Comparison of ENCODE assay signal across 18 cellular contexts in genomic region chr1:172381981-172382380, GRCh38. TPM values are rescaled to one million over a fixed set of nuclear protein-coding genes. Genes with fewer than 3 reads are reported as not detected.
DNase-seq lines count a peak whose midpoint lies in the region; ATAC-seq, FAIRE-seq and TF ChIP-seq lines count a peak whose summit lies in the region.
"Had no signal": no experiment of that assay in that cellular context is flagged by ENCODE, and none has a peak within 500 bp of the region (broad histone marks: within the 10 kb centered on the region; RNA-seq: fewer than 3 reads in every experiment).

No MANE protein-coding gene starts in this region.

- BruUV-seq in Panc1 (replicated peaks; lab: Mats Ljungman, UMichigan), result no TSS peak
- BruUV-seq in endothelial cell of umbilical vein (replicated peaks; lab: Mats Ljungman, UMichigan), result no TSS peak

- DNase-seq in GM12891 (ENCODE audit: insufficient read length, low spot score) (no peak), Panc1 (ENCODE audit: low read depth, low spot score) (no peak), endothelial cell of umbilical vein (ENCODE audit: low read depth, low spot score) (peak; percentile 29), osteocyte (ENCODE audit: extremely low spot score, unreplicated experiment) (no peak), omental fat pad (ENCODE audit: low spot score) (no peak), RPMI8226 (no peak)
- DNase-seq: caudate nucleus, endodermal cell, foreskin keratinocyte, KG1, NCI-H1417, Right ventricle myocardium superior, spleen, stomach had no signal

- POLR2A ChIA-PET in Panc1 (lab: Charles Lee) (no interaction called here), endothelial cell of umbilical vein (lab: Charles Lee) (no interaction called here)

- H3K27me3 Mint-ChIP-seq in osteocyte (ENCODE audit: unreplicated experiment), result no peaks in the 10 kb centered on the region

- peaks cover 72% of the 10 kb centered on the region for H3K4me1 Mint-ChIP-seq in osteocyte (ENCODE audit: unreplicated experiment)

- H2AFZ ChIP-seq in endothelial cell of umbilical vein (ENCODE audit: low read depth, low read length), result peak overlapping the region; percentile 72

- H3K9me3 ChIP-seq in Panc1 (ENCODE audit: control insufficient read depth, insufficient read depth, low read depth, low read length), result no peaks in the 10 kb centered on the region
- H3K9me3 ChIP-seq in endothelial cell of umbilical vein (replicated peaks; ENCODE audit: control insufficient read depth, insufficient read depth, low read length), result no peaks in the 10 kb centered on the region
- H3K9me3 ChIP-seq: spleen, stomach had no signal

- H3K4me1 ChIP-seq in Panc1 (ENCODE audit: control insufficient read depth, insufficient read depth, low read length) (peaks cover 35% of the 10 kb centered on the region), endothelial cell of umbilical vein (ENCODE audit: control insufficient read depth, extremely low read depth, insufficient read depth, low read length) (peaks cover 39% of the 10 kb centered on the region)
- H3K4me1 ChIP-seq: foreskin keratinocyte, stomach had no signal

- H3K36me3 ChIP-seq in Panc1 (ENCODE audit: control insufficient read depth, insufficient read depth, low read length) (no peaks in the 10 kb centered on the region), endothelial cell of umbilical vein (ENCODE audit: control insufficient read depth in 2 of 2, extremely low read depth in 1 of 2, insufficient read depth in 2 of 2, low read length in 2 of 2) (no peaks in the 10 kb centered on the region)
- H3K36me3 ChIP-seq: spleen, stomach had no signal

- H4K20me1 ChIP-seq in endothelial cell of umbilical vein (replicated peaks; ENCODE audit: control insufficient read depth, extremely low read depth, insufficient read depth, low read length), result no peaks in the 10 kb centered on the region

- no peaks in the 10 kb centered on the region for H3K27me3 ChIP-seq in Panc1 (ENCODE audit: control insufficient read depth, insufficient read depth, low read length)
- H3K27me3 ChIP-seq in endothelial cell of umbilical vein (ENCODE audit: control insufficient read depth in 2 of 2, insufficient read depth in 2 of 2, low read length in 2 of 2), result no peaks in the 10 kb centered on the region
- H3K27me3 ChIP-seq: foreskin keratinocyte, spleen, stomach had no signal

- TF ChIP-seq POLR2A in GM12891 (IDR thresholded peaks at IDR 0.05; ENCODE audit: low read depth, low read length) (no peak), endothelial cell of umbilical vein (IDR thresholded peaks at IDR 0.05; ENCODE audit: low read depth, low read length) (no peak)

- ATAC-seq in Panc1 (peak; percentile 48), omental fat pad (ENCODE audit: low FRiP score) (no peak)
- no peak for ATAC-seq in activated CD4-positive, CD25-positive, alpha-beta regulatory T cell treated with anti-CD3 and anti-CD28 coated beads, Interleukin-2, amount 50 U/mL, for 24 hours
- ATAC-seq: activated naive CD4-positive, alpha-beta T cell treated with anti-CD3 and anti-CD28 coated beads, Interleukin-2, amount 50 U/mL, for 72 hours; foreskin keratinocyte had no signal

- peak overlapping the region; percentile 88 for H3K27ac ChIP-seq in Panc1 (ENCODE audit: low read length)
- peak overlapping the region; percentile 1 for H3K27ac ChIP-seq in endothelial cell of umbilical vein (ENCODE audit: insufficient read depth, low read depth, low read length)
- H3K27ac ChIP-seq: foreskin keratinocyte, stomach had no signal

- H3K4me2 ChIP-seq in endothelial cell of umbilical vein (ENCODE audit: insufficient read depth, low read length), result peak overlapping the region; percentile 28

- no peak overlapping the region for H3K4me3 ChIP-seq in Panc1 (ENCODE audit: low read depth in 2 of 2, low read length in 2 of 2)
- H3K4me3 ChIP-seq in endothelial cell of umbilical vein (replicated peaks in 1 of 3; ENCODE audit: insufficient read depth in 1 of 3, low read depth in 1 of 3, low read length in 3 of 3), result no peak overlapping the region
- H3K4me3 ChIP-seq: lung, spleen, stomach had no signal

- no peaks in the 10 kb centered on the region for H3K36me3 Mint-ChIP-seq in osteocyte (ENCODE audit: unreplicated experiment)
- H3K36me3 Mint-ChIP-seq: activated naive CD4-positive, alpha-beta T cell treated with anti-CD3 and anti-CD28 coated beads, Interleukin-2, amount 50 U/mL, for 72 hours had no signal

- in situ Hi-C loops in Panc1 (cut with HindIII; ENCODE audit: low pct_unique_long_range_greater_than_20kb, low sequenced_read_pairs), result no loop called here

- no peaks in the 10 kb centered on the region for H3K9me1 ChIP-seq in endothelial cell of umbilical vein (replicated peaks; ENCODE audit: control insufficient read depth, extremely low read depth, insufficient read depth, low read length)

- H3K79me2 ChIP-seq in endothelial cell of umbilical vein (ENCODE audit: control insufficient read depth, insufficient read depth, low read length), result no peaks in the 10 kb centered on the region

- no peaks in the 10 kb centered on the region for H3K9me3 Mint-ChIP-seq in osteocyte (ENCODE audit: unreplicated experiment)
- H3K9me3 Mint-ChIP-seq: activated naive CD4-positive, alpha-beta T cell treated with anti-CD3 and anti-CD28 coated beads, Interleukin-2, amount 50 U/mL, for 72 hours; endodermal cell had no signal

- FAIRE-seq in GM12891 (lab: Jason Lieb, UNC) (peak; percentile 59), endothelial cell of umbilical vein (lab: Jason Lieb, UNC) (peak; percentile 60)
- FAIRE-seq: GM12892 had no signal

- CTCF ChIA-PET in Panc1 (lab: Charles Lee), result no interaction called here
- CTCF ChIA-PET in endothelial cell of umbilical vein (lab: Charles Lee), result interaction anchor here (0.9 to 1.3 kb wide), 3 partner anchors 18 to 379 kb away, joined by 3 to 4 read pairs (median 4); no protein-coding TSS in a partner anchor

- TF ChIP-seq CTCF in Panc1 (IDR thresholded peaks at IDR 0.05), result no peak
- TF ChIP-seq CTCF in endothelial cell of umbilical vein (IDR thresholded peaks at IDR 0.05; ENCODE audit: extremely low read depth in 1 of 2, insufficient read depth in 1 of 2, low read depth in 1 of 2, low read length in 2 of 2), result no peak
- no peak for TF ChIP-seq CTCF in osteocyte (IDR thresholded peaks at IDR 0.05)
- no peak for TF ChIP-seq CTCF in omental fat pad (IDR thresholded peaks at IDR 0.05)

- dilution Hi-C loops in endothelial cell of umbilical vein (cut with MboI; ENCODE audit: extremely low pct_ligation_motif_present, low sequenced_read_pairs), result no loop called here

- H3K4me3 Mint-ChIP-seq in osteocyte (ENCODE audit: unreplicated experiment), result peak overlapping the region; percentile 9
- H3K4me3 Mint-ChIP-seq: endodermal cell had no signal

- peak overlapping the region; percentile 97 for H3K27ac Mint-ChIP-seq in osteocyte (ENCODE audit: unreplicated experiment)
- H3K27ac Mint-ChIP-seq: endodermal cell had no signal

- intact Hi-C loops in Panc1 (cut with micrococcal nuclease; ENCODE audit: unreplicated experiment), result no loop called here
- intact Hi-C loops in endothelial cell of umbilical vein (cut with micrococcal nuclease), result loop anchor here (2.0 kb wide), 1 partner anchor 237 kb away; no protein-coding TSS in a partner anchor

- H3K9ac ChIP-seq in endothelial cell of umbilical vein (replicated peaks; ENCODE audit: extremely low read depth, insufficient read depth, low read length), result no peak overlapping the region

TF ChIP-seq in GM12891, 5 proteins besides CTCF, POLR2A, EP300 and RAD21:
- TF ChIP-seq POLR2AphosphoS5 (IDR thresholded peaks at IDR 0.05; ENCODE audit: low read depth, low read length) (no peak), TAF1 (IDR thresholded peaks at IDR 0.05; ENCODE audit: low read depth, low read length) (no peak), POU2F2 (IDR thresholded peaks at IDR 0.05; ENCODE audit: low read depth, low read length) (no peak), SPI1 (IDR thresholded peaks at IDR 0.05; ENCODE audit: low read depth, low read length) (no peak), PAX5 (IDR thresholded peaks at IDR 0.05; ENCODE audit: insufficient read depth, low read length, severe bottlenecking) (no peak)
TF ChIP-seq in GM12891: peak in this region for 0.

TF ChIP-seq in endothelial cell of umbilical vein, 7 proteins besides CTCF, POLR2A, EP300 and RAD21:
- TF ChIP-seq MYC (IDR thresholded peaks at IDR 0.05; ENCODE audit: low read depth, low read length) (no peak), JUN (IDR thresholded peaks at IDR 0.05; ENCODE audit: borderline replicate concordance, insufficient read depth, insufficient read length, low read depth) (no peak), POLR2AphosphoS5 (IDR thresholded peaks at IDR 0.05; ENCODE audit: insufficient read depth, low read depth, low read length) (no peak), MAX (IDR thresholded peaks at IDR 0.05; ENCODE audit: insufficient read depth, insufficient read length) (no peak), GATA2 (IDR thresholded peaks at IDR 0.05; ENCODE audit: insufficient read depth, insufficient read length, low read depth, low read length) (no peak), FOS (IDR thresholded peaks at IDR 0.05; ENCODE audit: borderline replicate concordance, insufficient read depth, low read length) (no peak), EZH2 (IDR thresholded peaks at IDR 0.05; ENCODE audit: borderline replicate concordance, low read depth, low read length, severe bottlenecking) (no peak)

RNA-seq across cellular contexts. Expression of gene C1orf105, which starts 38.5 kb away (rescaled TPM):
- polyA plus RNA-seq in GM12891 (2012; ENCODE audit: low read depth, missing spikeins), result not detected
- total RNA-seq in Panc1 (2021; ENCODE audit: unreplicated experiment), result not detected
- polyA plus RNA-seq in Panc1 (2012; ENCODE audit: insufficient read length), result not detected
- not detected in 2 replicates for total RNA-seq in endothelial cell of umbilical vein
- not detected in 2 replicates for polyA plus RNA-seq in endothelial cell of umbilical vein
- polyA plus RNA-seq in endothelial cell of umbilical vein (2011; cell fraction: cytosol; rRNA removed), result not detected in 2 replicates
- polyA plus RNA-seq in endothelial cell of umbilical vein (2011; cell fraction: nucleus; rRNA removed), result not detected in 2 replicates
- polyA plus RNA-seq in endothelial cell of umbilical vein (2012), result not detected in 2 replicates
- polyA minus RNA-seq in endothelial cell of umbilical vein, result not detected in 2 replicates
- not detected for polyA minus RNA-seq in endothelial cell of umbilical vein (2011; cell fraction: cytosol; rRNA and poly(A)+ RNA removed)
- not detected in 2 replicates for polyA minus RNA-seq in endothelial cell of umbilical vein (2011; cell fraction: nucleus; rRNA and poly(A)+ RNA removed)
- total RNA-seq in osteocyte, result not detected in 2 replicates
- not detected for total RNA-seq in omental fat pad
- total RNA-seq: activated naive CD4-positive, alpha-beta T cell treated with anti-CD3 and anti-CD28 coated beads, Interleukin-2, amount 50 U/mL, for 72 hours; endodermal cell; foreskin keratinocyte; lung; spleen; stomach had no signal
- polyA plus RNA-seq: foreskin keratinocyte, lung, spleen had no signal
